ENCODE assay signal across 2 cellular contexts in genomic region chr22:27112273-27112672, GRCh38.
TF ChIP-seq lines count a peak whose summit lies in the region.

No MANE protein-coding gene starts in this region.

TF ChIP-seq in HEK293, 187 proteins besides CTCF, POLR2A, EP300 and RAD21 (continued from another document):
- TF ChIP-seq ZNF645 (tag by site-specific recombination; IDR thresholded peaks at IDR 0.05) (no peak), TCF7L2 (IDR thresholded peaks at IDR 0.05; ENCODE audit: borderline replicate concordance, low read depth, low read length) (no peak), ZBTB11 (tag by site-specific recombination; conservative IDR thresholded peaks at IDR 0.05; ENCODE audit: low read depth) (no peak), ZBTB17 (tag by site-specific recombination; IDR thresholded peaks at IDR 0.05) (peak; percentile 51), ZNF521 (tag by site-specific recombination; IDR thresholded peaks at IDR 0.05) (no peak), ZNF433 (tag by site-specific recombination; IDR thresholded peaks at IDR 0.05; ENCODE audit: low read depth) (no peak), ZNF398 (tag by site-specific recombination; IDR thresholded peaks at IDR 0.05) (no peak), ZNF23 (tag by site-specific recombination; IDR thresholded peaks at IDR 0.05; ENCODE audit: borderline replicate concordance) (peak; percentile 79; the same call in 1 of the 2 replicates), OVOL3 (tag by site-specific recombination; IDR thresholded peaks at IDR 0.05) (no peak), ZFP69B (tag by site-specific recombination; IDR thresholded peaks at IDR 0.05) (no peak), ZSCAN16 (tag by site-specific recombination; IDR thresholded peaks at IDR 0.05) (no peak), KLF1 (tag by site-specific recombination; IDR thresholded peaks at IDR 0.05) (no peak)

TF ChIP-seq in neural cell, 6 proteins besides CTCF, POLR2A, EP300 and RAD21 (continued from another document):
- no peak for TF ChIP-seq REST (IDR thresholded peaks at IDR 0.05; ENCODE audit: borderline replicate concordance)
- TF ChIP-seq SMC3 (conservative IDR thresholded peaks at IDR 0.05; ENCODE audit: poor library complexity), result no peak
- no peak for TF ChIP-seq TAF1 (IDR thresholded peaks at IDR 0.05; ENCODE audit: low read depth)
- TF ChIP-seq MXI1 (conservative IDR thresholded peaks at IDR 0.05; ENCODE audit: poor library complexity, severe bottlenecking), result no peak
